In genomic region chr11:70595452-70595851, GRCh38 we compare ENCODE assay signal across 17 cellular contexts.
"Had no signal": no experiment of that assay in that cellular context is flagged by ENCODE, and none has a peak within 500 bp of the region (broad histone marks: within the 10 kb centered on the region; RNA-seq: fewer than 3 reads in every experiment).

No MANE protein-coding gene starts in this region.

- H3K27ac Mint-ChIP-seq: activated CD8-positive, alpha-beta memory T cell treated with anti-CD3 and anti-CD28 coated beads, Interleukin-2, amount 10 ng/mL, durations not matched to agents 7 days and 5 days; activated naive CD4-positive, alpha-beta T cell treated with anti-CD3 and anti-CD28 coated beads, Interleukin-2, amount 50 U/mL, for 24 hours; activated T-cell treated with anti-CD3 and anti-CD28 coated beads, Interleukin-2, amount 50 U/mL, for 24 hours; endodermal cell; mesothelial cell of epicardium; stimulated activated naive CD8-positive, alpha-beta T cell treated with anti-CD3 and anti-CD28 coated beads, Interleukin-15, Interleukin-2, amounts not matched to agents 100 ng/mL and 50 ng/mL, for 24 hours had no signal

- H3K9me3 Mint-ChIP-seq: activated naive CD4-positive, alpha-beta T cell treated with anti-CD3 and anti-CD28 coated beads, Interleukin-2, amount 50 U/mL, for 24 hours; activated T-cell treated with anti-CD3 and anti-CD28 coated beads, Interleukin-2, amount 50 U/mL, for 24 hours; endodermal cell; mesothelial cell of epicardium; stimulated activated naive CD8-positive, alpha-beta T cell treated with anti-CD3 and anti-CD28 coated beads, Interleukin-15, Interleukin-2, amounts not matched to agents 100 ng/mL and 50 ng/mL, for 24 hours had no signal

- H3K4me1 ChIP-seq: lower lobe of right lung, sigmoid colon, uterus had no signal

- ATAC-seq: activated CD8-positive, alpha-beta memory T cell treated with anti-CD3 and anti-CD28 coated beads, Interleukin-2, amount 10 ng/mL, durations not matched to agents 7 days and 5 days had no signal

- H3K27me3 ChIP-seq: sigmoid colon, testis, uterus had no signal

- H3K4me3 ChIP-seq: lower lobe of right lung, sigmoid colon, testis, uterus had no signal

- H3K27ac ChIP-seq: lower lobe of right lung, sigmoid colon, testis, uterus had no signal

- H3K36me3 ChIP-seq: lower lobe of right lung, sigmoid colon, uterus had no signal

- H3K9me3 ChIP-seq: lower lobe of right lung, sigmoid colon, testis, uterus had no signal

- H3K4me3 Mint-ChIP-seq: activated CD8-positive, alpha-beta memory T cell treated with anti-CD3 and anti-CD28 coated beads, Interleukin-2, amount 10 ng/mL, durations not matched to agents 7 days and 5 days; activated naive CD4-positive, alpha-beta T cell treated with anti-CD3 and anti-CD28 coated beads, Interleukin-2, amount 50 U/mL, for 24 hours; activated T-cell treated with anti-CD3 and anti-CD28 coated beads, Interleukin-2, amount 50 U/mL, for 24 hours; endodermal cell; mesothelial cell of epicardium; stimulated activated naive CD8-positive, alpha-beta T cell treated with anti-CD3 and anti-CD28 coated beads, Interleukin-15, Interleukin-2, amounts not matched to agents 100 ng/mL and 50 ng/mL, for 24 hours had no signal

- DNase-seq: activated CD4-positive, alpha-beta T cell treated with anti-CD3 and anti-CD28 coated beads for 1 hour; activated CD4-positive, alpha-beta T cell treated with anti-CD3 and anti-CD28 coated beads, Interleukin-2, amount 50 U/mL, for 48 hours; activated CD8-positive, alpha-beta memory T cell treated with anti-CD3 and anti-CD28 coated beads, Interleukin-2, amount 10 ng/mL, durations not matched to agents 7 days and 5 days; activated effector memory CD4-positive, alpha-beta T cell treated with Interleukin-2 at 50 U/mL for 16 hours; activated T-cell treated with anti-CD3 and anti-CD28 coated beads, Interleukin-2, amount 50 U/mL, for 24 hours; amygdala; endodermal cell; erythroblast; lower lobe of right lung; sigmoid colon; stimulated activated CD4-positive, alpha-beta T cell treated with anti-CD3 and anti-CD28 coated beads, Interleukin-4, amount 100 ng/mL, for 1 hour; stimulated activated CD8-positive, alpha-beta memory T cell treated with anti-CD3 and anti-CD28 coated beads, Interleukin-4, amount 100 ng/mL, for 48 hours; testis; uterus had no signal

- H3K4me1 Mint-ChIP-seq: endodermal cell, mesothelial cell of epicardium had no signal

- H3K36me3 Mint-ChIP-seq: activated CD8-positive, alpha-beta memory T cell treated with anti-CD3 and anti-CD28 coated beads, Interleukin-2, amount 10 ng/mL, durations not matched to agents 7 days and 5 days; activated naive CD4-positive, alpha-beta T cell treated with anti-CD3 and anti-CD28 coated beads, Interleukin-2, amount 50 U/mL, for 24 hours; mesothelial cell of epicardium had no signal
